ENCODE assay signal across 11 cellular contexts in the genomic region with DNA sequence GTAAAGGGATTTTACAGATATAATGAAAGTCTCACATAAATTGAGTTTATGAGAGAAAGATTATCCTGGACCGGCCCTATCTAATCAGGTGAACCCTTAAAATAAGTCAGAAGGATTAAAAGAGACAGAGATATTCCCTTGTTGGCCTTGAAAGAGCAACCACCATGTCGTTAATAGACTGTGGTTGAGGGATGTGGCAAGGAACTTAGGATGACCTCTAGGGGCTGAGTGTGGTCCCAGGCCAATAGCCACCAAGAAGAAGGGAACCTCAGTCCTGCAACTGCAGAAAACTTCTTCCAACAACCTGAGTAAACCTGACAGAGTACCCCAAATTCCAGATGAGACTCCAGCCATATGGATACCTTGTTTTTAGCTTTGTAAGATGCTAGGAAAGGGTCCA.
DNase-seq lines count a peak whose midpoint lies in the region; ATAC-seq and TF ChIP-seq lines count a peak whose summit lies in the region.
"Had no signal": no experiment of that assay in that cellular context is flagged by ENCODE, and none has a peak within 500 bp of the region (broad histone marks: within the 10 kb centered on the region; RNA-seq: fewer than 3 reads in every experiment).

No MANE protein-coding gene starts in this region.

- no peak overlapping the region for H3K4me3 ChIP-seq in epithelial cell of esophagus (ENCODE audit: low read length)

- peak; percentile 84 for ATAC-seq in GM18502 (IDR thresholded peaks at IDR 0.05; ENCODE audit: poor library complexity, unreplicated experiment)
- peak; percentile 57 for ATAC-seq in GM21529 (IDR thresholded peaks at IDR 0.05; ENCODE audit: unreplicated experiment)
- ATAC-seq in HG03442 (IDR thresholded peaks at IDR 0.05; ENCODE audit: unreplicated experiment), result peak; percentile 78
- ATAC-seq: left colon had no signal

- TF ChIP-seq CTCF in epithelial cell of esophagus (IDR thresholded peaks at IDR 0.05; ENCODE audit: insufficient read depth, low read depth, low read length, missing control alignments), result peak; percentile 13

- DNase-seq in epithelial cell of esophagus (ENCODE audit: low read depth) (peak; percentile 18), D341Med (ENCODE audit: low spot score) (no peak), occipital lobe (lab: John Stamatoyannopoulos, UW) (no peak), inferior parietal cortex (ENCODE audit: extremely low spot score) (no peak)
- no peak for DNase-seq in activated CD4-positive, alpha-beta T cell treated with anti-CD3 and anti-CD28 coated beads, Interleukin-2, amount 50 U/mL, for 4 hours
- DNase-seq: activated CD4-positive, alpha-beta T cell treated with anti-CD3 and anti-CD28 coated beads, Interleukin-2, amount 10 ng/mL, durations not matched to agents 24 days and 14 days; DMS79; left colon had no signal
